11 cellular contexts compared by ENCODE assay signal in the genomic region with DNA sequence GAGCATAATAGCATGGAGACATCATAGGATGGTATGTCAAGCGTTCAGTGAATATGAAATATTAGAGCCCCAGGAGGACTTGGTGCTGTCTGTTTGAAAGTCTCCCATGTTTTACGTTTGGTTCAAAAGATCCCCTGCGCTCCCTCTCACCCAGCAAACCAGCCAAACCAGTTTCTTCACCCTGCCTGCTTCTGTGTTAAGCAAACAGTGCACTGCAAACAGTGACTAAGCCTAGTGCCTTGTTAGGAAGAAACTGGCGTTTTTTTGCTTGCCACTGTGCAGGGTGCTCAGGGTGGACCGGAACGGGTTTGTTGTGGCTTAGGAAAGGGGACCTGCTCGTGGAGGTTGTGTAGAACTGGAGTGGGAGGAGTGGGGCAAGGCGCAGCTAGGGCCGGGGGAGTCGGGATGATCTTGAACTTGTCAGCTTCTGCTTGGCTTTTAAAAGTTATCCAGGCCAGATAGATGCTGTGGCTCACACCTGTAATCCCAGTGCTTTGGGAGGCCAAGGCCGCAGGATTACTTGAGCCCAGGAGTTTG. TPM values are rescaled to one million over a fixed set of nuclear protein-coding genes. Genes with fewer than 3 reads are reported as not detected.
DNase-seq lines count a peak whose midpoint lies in the region; ATAC-seq and TF ChIP-seq lines count a peak whose summit lies in the region.
"Had no signal": no experiment of that assay in that cellular context is flagged by ENCODE, and none has a peak within 500 bp of the region (broad histone marks: within the 10 kb centered on the region; RNA-seq: fewer than 3 reads in every experiment).

No MANE protein-coding gene starts in this region.

- ATAC-seq in esophagus mucosa (peak; percentile 88), HG02870 (IDR thresholded peaks at IDR 0.05; ENCODE audit: unreplicated experiment) (no peak), HG03025 (IDR thresholded peaks at IDR 0.05; ENCODE audit: low FRiP score, unreplicated experiment) (no peak)
- ATAC-seq in activated naive CD8-positive, alpha-beta T cell treated with anti-CD3 and anti-CD28 coated beads, Interleukin-2, amount 50 U/mL, for 24 hours, result no peak

- TF ChIP-seq CTCF in H9 (conservative IDR thresholded peaks at IDR 0.05), result no peak
- no peak for TF ChIP-seq CTCF in prostate gland (IDR thresholded peaks at IDR 0.05)
- TF ChIP-seq CTCF in testis (IDR thresholded peaks at IDR 0.05), result no peak

- H4K20me1 ChIP-seq in H9 (ENCODE audit: control insufficient read depth, insufficient read depth, insufficient read length), result no peaks in the 10 kb centered on the region

- H3K79me1 ChIP-seq in H9 (ENCODE audit: insufficient read depth, low read depth, low read length, poor library complexity, severe bottlenecking), result no peaks in the 10 kb centered on the region

- H2AFZ ChIP-seq in H9 (ENCODE audit: low read length), result no peak overlapping the region

- H2BK5ac ChIP-seq in H9 (ENCODE audit: insufficient read length, low read length), result no peak overlapping the region

- H3K9me3 Mint-ChIP-seq in H9, result no peaks in the 10 kb centered on the region; a peak in 1 of 5 replicates
- H3K9me3 Mint-ChIP-seq in activated naive CD8-positive, alpha-beta T cell treated with anti-CD3 and anti-CD28 coated beads, Interleukin-2, amount 50 U/mL, for 24 hours, result no peaks in the 10 kb centered on the region

- peak overlapping the region; percentile 37 to 70 for H3K4me3 Mint-ChIP-seq in H9
- no peak overlapping the region for H3K4me3 Mint-ChIP-seq in activated naive CD8-positive, alpha-beta T cell treated with anti-CD3 and anti-CD28 coated beads, Interleukin-2, amount 50 U/mL, for 24 hours

- DNase-seq in H9 (peak; percentile 79), NCI-H345 treated with DMSO at 0.1 percent for 48 hours (lab: John Stamatoyannopoulos, UW; ENCODE audit: unreplicated experiment) (peak; percentile 65), prostate gland (ENCODE audit: low spot score) (peak; percentile 96), testis (no peak)
- no peak for DNase-seq in activated naive CD8-positive, alpha-beta T cell treated with anti-CD3 and anti-CD28 coated beads, Interleukin-2, amount 50 U/mL, for 24 hours
- DNase-seq: activated CD4-positive, alpha-beta T cell treated with anti-CD3 and anti-CD28 coated beads for 48 hours; hippocampal formation; right cardiac atrium had no signal

- no peak overlapping the region for H2AK5ac ChIP-seq in H9 (ENCODE audit: insufficient read length, low read length)

- peaks cover 74 to 85% of the 10 kb centered on the region in 2 experiments for H3K4me1 Mint-ChIP-seq in H9
- peaks cover 11% of the 10 kb centered on the region for H3K4me1 Mint-ChIP-seq in activated naive CD8-positive, alpha-beta T cell treated with anti-CD3 and anti-CD28 coated beads, Interleukin-2, amount 50 U/mL, for 24 hours

- H3K9ac ChIP-seq in H9 (ENCODE audit: extremely low read depth, insufficient read length, low read length), result peak overlapping the region; percentile 21

- peak overlapping the region; percentile 67; the same call in 1 of the 2 replicates for H3K14ac ChIP-seq in H9 (ENCODE audit: insufficient read depth, low read length)

- peak overlapping the region; percentile 85 for H2BK12ac ChIP-seq in H9 (ENCODE audit: insufficient read length, low read depth, low read length)

- peak; percentile 37 for TF ChIP-seq POLR2A in prostate gland (IDR thresholded peaks at IDR 0.05)
- TF ChIP-seq POLR2A in testis (IDR thresholded peaks at IDR 0.05), result no peak

- H3K27me3 ChIP-seq in H9 (ENCODE audit: insufficient read depth, low read length) (no peaks in the 10 kb centered on the region), prostate gland (replicated peaks; ENCODE audit: insufficient read depth) (no peaks in the 10 kb centered on the region), testis (no peaks in the 10 kb centered on the region)

- H3K36me3 Mint-ChIP-seq in H9 (ENCODE audit: insufficient read depth in 1 of 3, low read depth in 3 of 3), result peaks cover 9 to 48% (median 36%) of the 10 kb centered on the region in 3 experiments; a peak in 6 of 7 replicates
- H3K36me3 Mint-ChIP-seq in activated naive CD8-positive, alpha-beta T cell treated with anti-CD3 and anti-CD28 coated beads, Interleukin-2, amount 50 U/mL, for 24 hours (ENCODE audit: low read depth), result no peaks in the 10 kb centered on the region

- no peaks in the 10 kb centered on the region for H3K9me3 ChIP-seq in H9 (ENCODE audit: control insufficient read depth, low read depth, low read length)
- H3K9me3 ChIP-seq in prostate gland, result no peaks in the 10 kb centered on the region
- H3K9me3 ChIP-seq in testis, result no peaks in the 10 kb centered on the region

- H4K8ac ChIP-seq in H9 (replicated peaks; ENCODE audit: insufficient read length, low read depth, low read length), result no peak overlapping the region

- H3K27ac Mint-ChIP-seq in H9, result peak overlapping the region; percentile 55 to 96 (median 95)
- H3K27ac Mint-ChIP-seq in activated naive CD8-positive, alpha-beta T cell treated with anti-CD3 and anti-CD28 coated beads, Interleukin-2, amount 50 U/mL, for 24 hours, result no peak overlapping the region

- peaks cover 10% of the 10 kb centered on the region; the same call in 1 of the 2 replicates for H3K79me2 ChIP-seq in H9 (ENCODE audit: insufficient read depth, low read length)

- H4K91ac ChIP-seq in H9 (ENCODE audit: insufficient read length, low read depth, low read length), result no peak overlapping the region

- peak overlapping the region; percentile 61 for H3K18ac ChIP-seq in H9 (ENCODE audit: insufficient read length, low read depth, low read length)

- intact Hi-C loops in prostate gland (cut with DNase I) (no loop called here), testis (cut with DNase I; ENCODE audit: low total_unique reads) (no loop called here)

- no peak overlapping the region for H4K5ac ChIP-seq in H9 (ENCODE audit: insufficient read length, low read depth, low read length)

- H3K23me2 ChIP-seq in H9 (ENCODE audit: insufficient read length, low read depth, low read length, poor library complexity, severe bottlenecking), result peaks cover 3% of the 10 kb centered on the region

- no CpG with 5 or more reads among the region's 11 CpGs for WGBS in H9 (ENCODE audit: extremely low coverage, insufficient read length, low lambda C conversion rate)
- 39% methylated on average over 11 of the region's 11 CpGs for WGBS in prostate gland
- 80 to 81% methylated on average over 11 of the region's 11 CpGs for WGBS in testis, 2 donors

- no peak overlapping the region for H3T11ph ChIP-seq in H9 (ENCODE audit: low read length)

- H3K27me3 Mint-ChIP-seq in H9 (ENCODE audit: low read depth), result no peaks in the 10 kb centered on the region; the same call in 1 of the 2 replicates
- H3K27me3 Mint-ChIP-seq in activated naive CD8-positive, alpha-beta T cell treated with anti-CD3 and anti-CD28 coated beads, Interleukin-2, amount 50 U/mL, for 24 hours, result peaks cover 14% of the 10 kb centered on the region

- H3K4me2 ChIP-seq in H9 (ENCODE audit: insufficient read depth, insufficient read length, low read length), result peak overlapping the region; percentile 58

- H2BK120ac ChIP-seq in H9 (ENCODE audit: low read depth, low read length, poor library complexity, severe bottlenecking), result no peak overlapping the region

- peak overlapping the region in 1 of 2 donors; percentile 15 for H3K4me3 ChIP-seq in prostate gland
- no peak overlapping the region for H3K4me3 ChIP-seq in testis

- no peak overlapping the region for H2BK20ac ChIP-seq in H9 (ENCODE audit: low read depth, low read length, poor library complexity, severe bottlenecking)

- H3K23ac ChIP-seq in H9 (ENCODE audit: insufficient read length, low read depth, low read length), result no peak overlapping the region

- no peak overlapping the region for H3K4ac ChIP-seq in H9 (ENCODE audit: low read depth, low read length)

- H3K27ac ChIP-seq in H9 (ENCODE audit: insufficient read length, low read depth, low read length), result peak overlapping the region; percentile 4
- peak overlapping the region; percentile 91 to 93 for H3K27ac ChIP-seq in prostate gland
- H3K27ac ChIP-seq in testis, result no peak overlapping the region

- H3K36me3 ChIP-seq in prostate gland, result no peaks in the 10 kb centered on the region
- H3K36me3 ChIP-seq in testis (ENCODE audit: low read depth, missing control alignments), result no peaks in the 10 kb centered on the region

- no peak overlapping the region for H3K56ac ChIP-seq in H9 (ENCODE audit: insufficient read length, low read depth, low read length)

- peaks cover 13% of the 10 kb centered on the region; the same call in 1 of the 2 replicates for H3K4me1 ChIP-seq in H9 (ENCODE audit: insufficient read depth, low read length)
- peaks cover 27% of the 10 kb centered on the region for H3K4me1 ChIP-seq in prostate gland (replicated peaks)
- H3K4me1 ChIP-seq in testis, result no peaks in the 10 kb centered on the region

- H2BK15ac ChIP-seq in H9 (ENCODE audit: low read depth, low read length), result no peak overlapping the region

RNA-seq across cellular contexts. Expression of gene CDH1, which starts 7.7 kb away (rescaled TPM):
- 202 and 237 TPM in 2 replicates for total RNA-seq in H9 (2021)
- 334 TPM for total RNA-seq in esophagus mucosa
- 100 to 1,000 TPM in 1 of 2 donors, 10 to 100 TPM in 1; 75.7 to 300 TPM for total RNA-seq in prostate gland
- 1 to 10 TPM in 1 of 2 donors, under 1 TPM in 1; 0.94 to 2.1 TPM for total RNA-seq in testis
- polyA plus RNA-seq in testis (ENCODE audit: insufficient read depth, low read depth, low replicate concordance), result 5.5 TPM
- total RNA-seq: right cardiac atrium had no signal

Comparison
In these comparisons a context has a peak if more than half of its experiments do, and no peak if none do; other contexts are left out.
1. DNase-seq: peak in H9 (single experiment), NCI-H345 treated with DMSO at 0.1 percent for 48 hours (single experiment) and prostate gland (single experiment); none in testis (single experiment) and activated naive CD8-positive, alpha-beta T cell treated with anti-CD3 and anti-CD28 coated beads, Interleukin-2, amount 50 U/mL, for 24 hours (single experiment).
2. H3K27ac ChIP-seq: peak in H9 (single experiment) and prostate gland (2 of 2); none in testis (0 of 2).
3. RNA of gene CDH1, which starts 7.7 kb away (total RNA-seq): 334 TPM in esophagus mucosa (single experiment), 75.7 to 300 TPM in prostate gland and 202 to 237 TPM in H9; 0.94 to 2.1 TPM in testis; every median in the first group is over 10 times any median in the second.